Comparison of ENCODE assay signal across 16 cellular contexts in the genomic region with DNA sequence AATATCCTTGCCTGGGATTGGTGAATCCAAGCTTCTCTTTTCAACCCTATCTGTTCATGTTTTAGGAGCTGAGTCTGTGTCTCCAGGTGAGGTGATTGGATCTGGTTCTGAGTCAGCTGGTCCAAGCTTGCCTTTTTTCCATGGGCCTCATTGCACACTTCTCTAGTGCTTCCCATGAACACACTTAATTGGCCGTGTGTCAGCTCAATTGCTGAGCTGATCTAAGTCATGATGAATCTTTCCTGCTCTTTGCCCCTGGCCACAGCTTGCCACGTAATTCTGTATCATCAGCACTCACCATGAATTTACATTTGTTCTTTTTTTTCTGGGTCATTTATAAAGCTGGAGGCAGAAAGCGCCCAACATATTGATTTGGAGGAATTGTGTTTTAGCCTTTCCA.
DNase-seq lines count a peak whose midpoint lies in the region; ATAC-seq, FAIRE-seq and TF ChIP-seq lines count a peak whose summit lies in the region.
"Had no signal": no experiment of that assay in that cellular context is flagged by ENCODE, and none has a peak within 500 bp of the region (broad histone marks: within the 10 kb centered on the region; RNA-seq: fewer than 3 reads in every experiment).

No MANE protein-coding gene starts in this region.

- no peak overlapping the region for H4K91ac ChIP-seq in mesenchymal stem cell (ENCODE audit: low read length)

- ATAC-seq in A549 (peak; percentile 68 to 82; a peak in 5 of 6 replicates), HCT116 (no peak), GM19324 (IDR thresholded peaks at IDR 0.05; ENCODE audit: low FRiP score, unreplicated experiment) (no peak)
- ATAC-seq: upper lobe of right lung had no signal

- no peak overlapping the region for H2BK15ac ChIP-seq in mesenchymal stem cell (ENCODE audit: low read depth, poor library complexity, severe bottlenecking)

- H2AFZ ChIP-seq in HCT116 (ENCODE audit: low read depth, low read length, poor library complexity, severe bottlenecking) (no peak overlapping the region), mesenchymal stem cell (ENCODE audit: low read depth, low read length) (no peak overlapping the region)

- TF ChIP-seq RAD21 in A549 (conservative IDR thresholded peaks at IDR 0.05 in 1 of 2, IDR thresholded peaks at IDR 0.05 in 1 of 2) (no peak), HCT116 (IDR thresholded peaks at IDR 0.05; ENCODE audit: low read depth) (no peak)

- 12% methylated on average over 3 of the region's 3 CpGs for WGBS in A549 (ENCODE audit: missing lambda C conversion rate)
- 67% methylated on average over 1 of the region's 3 CpGs for WGBS in mesenchymal stem cell

- no peak for FAIRE-seq in A549 (lab: Jason Lieb, UNC)
- FAIRE-seq: pancreas had no signal

- H3K4ac ChIP-seq in mesenchymal stem cell (ENCODE audit: low read depth in 1 of 2, low read length in 2 of 2), result no peak overlapping the region

- CTCF ChIA-PET in A549 (lab: Yijun Ruan, JAX) (interaction anchor here (1.6 to 4.1 kb wide), 2 partner anchors 10 to 17 kb away, joined by 4 to 14 read pairs; no protein-coding TSS in a partner anchor), HCT116 (lab: Charles Lee) (interaction anchor here (2.3 kb wide), 1 partner anchor 17 kb away, joined by 14 read pairs; no protein-coding TSS in a partner anchor)

- RAD21 ChIA-PET in HCT116 (lab: Charles Lee; ENCODE audit: low non-redundant PET in 1 of 2, low total read pairs in 2 of 2, uncharacterized antibody in 2 of 2, unreplicated experiment in 2 of 2), result no interaction called here

- no peak overlapping the region for H4K8ac ChIP-seq in mesenchymal stem cell (ENCODE audit: low read length)

- TF ChIP-seq CTCF in A549 (IDR thresholded peaks at IDR 0.05) (no peak), HCT116 (IDR thresholded peaks at IDR 0.05 in 2 of 3, conservative IDR thresholded peaks at IDR 0.05 in 1 of 3; ENCODE audit: borderline replicate concordance in 1 of 3, insufficient read depth in 1 of 3, low read depth in 2 of 3, low read length in 2 of 3) (no peak), fibroblast of pulmonary artery (IDR thresholded peaks at IDR 0.05; ENCODE audit: low read length, missing control alignments) (no peak)

- TF ChIP-seq POLR2A in A549 (IDR thresholded peaks at IDR 0.05; ENCODE audit: low read length) (no peak), HCT116 (IDR thresholded peaks at IDR 0.05; ENCODE audit: borderline replicate concordance, extremely low read depth, insufficient read depth, insufficient read length) (no peak)

- H3K27ac ChIP-seq in A549, result no peak overlapping the region
- H3K27ac ChIP-seq in HCT116 (ENCODE audit: low read depth, low read length), result no peak overlapping the region
- no peak overlapping the region for H3K27ac ChIP-seq in mesenchymal stem cell (ENCODE audit: low read length, poor library complexity, severe bottlenecking)
- H3K27ac ChIP-seq: pancreas, SJSA1, upper lobe of right lung, WERI-Rb-1 had no signal

- DNase-seq in A549 (ENCODE audit: low read depth in 1 of 2, low spot score in 1 of 2), result peak in 1 of 2 experiments; percentile 48
- peak; percentile 12 for DNase-seq in HCT116 (ENCODE audit: low read depth, low spot score)
- DNase-seq in SW480 (ENCODE audit: low spot score), result peak; percentile 31
- peak; percentile 12 for DNase-seq in fibroblast of pulmonary artery (ENCODE audit: low read depth)
- no peak for DNase-seq in hippocampal formation (lab: John Stamatoyannopoulos, UW)
- DNase-seq in DMS79 (lab: John Stamatoyannopoulos, UW), result no peak
- DNase-seq in mesenchymal stem cell, result no peak
- DNase-seq: activated naive CD4-positive, alpha-beta T cell; erythroblast; H9; NCI-H1436 treated with DMSO at 0.1 percent for 48 hours; pancreas; upper lobe of right lung; WERI-Rb-1 had no signal

- no peak overlapping the region for H2BK12ac ChIP-seq in mesenchymal stem cell (ENCODE audit: low read length in 2 of 2)

- H3K36me3 ChIP-seq in HCT116 (ENCODE audit: control insufficient read depth in 1 of 2, insufficient read depth in 2 of 2, low read length in 2 of 2) (no peaks in the 10 kb centered on the region), mesenchymal stem cell (ENCODE audit: control insufficient read depth in 1 of 2, insufficient read depth in 2 of 2, low read depth in 1 of 2, low read length in 2 of 2) (no peaks in the 10 kb centered on the region)
- H3K36me3 ChIP-seq: pancreas, SJSA1, upper lobe of right lung, WERI-Rb-1 had no signal

- peak overlapping the region; percentile 11; the same call in 1 of the 3 replicates for H3K4me2 ChIP-seq in A549
- no peak overlapping the region for H3K4me2 ChIP-seq in HCT116 (ENCODE audit: low read length)
- H3K4me2 ChIP-seq in mesenchymal stem cell (ENCODE audit: low read length, poor library complexity, severe bottlenecking), result no peak overlapping the region

- H3K9ac ChIP-seq in HCT116 (ENCODE audit: low read length) (no peak overlapping the region), mesenchymal stem cell (ENCODE audit: low read length) (no peak overlapping the region)

- no peaks in the 10 kb centered on the region for H3K79me2 ChIP-seq in HCT116 (ENCODE audit: insufficient read depth, low read length)

- H3K9me2 ChIP-seq in HCT116 (ENCODE audit: insufficient read depth), result no peaks in the 10 kb centered on the region

- H2BK120ac ChIP-seq in mesenchymal stem cell (ENCODE audit: low read depth, low read length), result no peak overlapping the region

- TF ChIP-seq EP300 in A549 (IDR thresholded peaks at IDR 0.05), result no peak

- no peak overlapping the region for H3K14ac ChIP-seq in mesenchymal stem cell (ENCODE audit: low read length in 2 of 2)

- no peaks in the 10 kb centered on the region for H3K79me1 ChIP-seq in mesenchymal stem cell (replicated peaks; ENCODE audit: low read length, poor library complexity, severe bottlenecking)

- H3K9me3 ChIP-seq in A549 (no peaks in the 10 kb centered on the region), HCT116 (ENCODE audit: control insufficient read depth in 1 of 2, insufficient read depth in 1 of 2, low read depth in 1 of 2, low read length in 2 of 2) (no peaks in the 10 kb centered on the region), mesenchymal stem cell (ENCODE audit: control insufficient read depth, low read length) (no peaks in the 10 kb centered on the region)
- H3K9me3 ChIP-seq: pancreas, SJSA1, upper lobe of right lung had no signal

- H3K23ac ChIP-seq in mesenchymal stem cell (ENCODE audit: low read length in 2 of 2), result no peak overlapping the region

- H3K4me3 ChIP-seq in A549, result no peak overlapping the region
- H3K4me3 ChIP-seq in HCT116 (replicated peaks in 1 of 2; ENCODE audit: low read depth in 1 of 2, low read length in 2 of 2), result no peak overlapping the region
- H3K4me3 ChIP-seq in fibroblast of pulmonary artery (replicated peaks; ENCODE audit: low read depth, low read length), result no peak overlapping the region
- H3K4me3 ChIP-seq in mesenchymal stem cell (ENCODE audit: insufficient read depth in 1 of 2, low read depth in 1 of 2, low read length in 2 of 2), result no peak overlapping the region
- H3K4me3 ChIP-seq: pancreas, SJSA1, upper lobe of right lung had no signal

- H2AK5ac ChIP-seq in mesenchymal stem cell (ENCODE audit: low read length, severe bottlenecking), result no peak overlapping the region

- no TSS peak for BruUV-seq in HCT116 (replicated peaks; lab: Mats Ljungman, UMichigan)

- POLR2A ChIA-PET in A549 (lab: Yijun Ruan, JAX) (no interaction called here), HCT116 (lab: Charles Lee) (no interaction called here)

- intact Hi-C loops in HCT116 (cut with micrococcal nuclease), result no loop called here

- H2BK5ac ChIP-seq in mesenchymal stem cell (ENCODE audit: low read depth, low read length, poor library complexity, severe bottlenecking), result no peak overlapping the region

- H4K20me1 ChIP-seq in HCT116 (ENCODE audit: insufficient read depth), result no peaks in the 10 kb centered on the region

- H3K4me1 ChIP-seq in A549 (peaks cover 10% of the 10 kb centered on the region; the same call in 2 of the 3 replicates), HCT116 (ENCODE audit: control insufficient read depth in 1 of 2, insufficient read depth in 2 of 2, low read length in 2 of 2) (peaks cover 0 to 4% of the 10 kb centered on the region in 2 experiments; a peak in 1 of 4 replicates), mesenchymal stem cell (ENCODE audit: control insufficient read depth, insufficient read depth, low read depth, low read length) (no peaks in the 10 kb centered on the region)
- H3K4me1 ChIP-seq: pancreas, SJSA1, upper lobe of right lung had no signal

- no peak overlapping the region for H3K18ac ChIP-seq in mesenchymal stem cell (ENCODE audit: low read depth in 1 of 2, low read length in 2 of 2)

- H3K27me3 ChIP-seq in HCT116 (ENCODE audit: insufficient read depth, low read length), result no peaks in the 10 kb centered on the region
- H3K27me3 ChIP-seq in mesenchymal stem cell (ENCODE audit: control insufficient read depth in 1 of 2, insufficient read depth in 1 of 2, low read length in 2 of 2), result peaks cover 18 to 44% of the 10 kb centered on the region in 2 experiments
- H3K27me3 ChIP-seq: SJSA1, upper lobe of right lung had no signal

TF ChIP-seq in A549, 52 proteins besides CTCF, POLR2A, EP300 and RAD21:
- TF ChIP-seq PHF8 (IDR thresholded peaks at IDR 0.05; ENCODE audit: borderline replicate concordance, low read depth) (no peak), MAFK (IDR thresholded peaks at IDR 0.05; ENCODE audit: partially characterized antibody) (peak; percentile 49), JUNB (IDR thresholded peaks at IDR 0.05) (peak; percentile 27; the same call in 1 of the 2 replicates)
TF ChIP-seq in A549: peak in this region for 2.

TF ChIP-seq in HCT116, 20 proteins besides CTCF, POLR2A, EP300 and RAD21 (continues in another document):
- no peak for TF ChIP-seq TCF7L2 (IDR thresholded peaks at IDR 0.05; ENCODE audit: borderline replicate concordance, extremely low read depth, insufficient read depth, insufficient read length)
- no peak for TF ChIP-seq POLR2AphosphoS5 (IDR thresholded peaks at IDR 0.05; ENCODE audit: low read depth, low read length)
- 0 out of 2 replicates have a peak, but pooled peaks have one; percentile 15 for TF ChIP-seq SP1 (IDR thresholded peaks at IDR 0.05; ENCODE audit: low read depth)
- no peak for TF ChIP-seq SRF (IDR thresholded peaks at IDR 0.05; ENCODE audit: low read depth)

Comparison
In these comparisons a context has a peak if more than half of its experiments do, and no peak if none do; other contexts are left out.
1. ATAC-seq: peak in A549 (2 of 2); none in HCT116 (single experiment) and GM19324 (single experiment).
2. DNase-seq: peak in HCT116 (single experiment), SW480 (single experiment) and fibroblast of pulmonary artery (single experiment); none in hippocampal formation (0 of 2), DMS79 (single experiment) and mesenchymal stem cell (single experiment).